Comparison of ENCODE assay signal across 32 cellular contexts in the genomic region with DNA sequence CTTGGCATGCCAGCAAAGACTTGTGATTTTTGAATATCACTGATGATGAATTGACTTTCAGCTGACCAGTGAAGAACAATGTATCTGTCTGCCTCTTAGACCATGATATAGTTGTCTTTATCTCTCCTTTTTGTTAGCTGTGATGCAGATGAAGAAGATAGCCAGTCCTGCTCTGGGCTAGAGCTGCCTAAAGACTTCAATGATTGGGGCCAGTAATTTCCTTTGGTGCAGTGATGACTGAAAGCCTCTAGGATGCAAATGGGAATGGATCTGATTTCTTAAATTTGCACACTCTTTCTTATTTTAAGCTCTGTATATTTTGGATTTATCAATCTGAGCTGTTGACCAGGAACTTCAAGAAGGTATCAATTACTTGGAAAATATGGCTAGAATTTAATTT. TPM values are rescaled to one million over a fixed set of nuclear protein-coding genes. Genes with fewer than 3 reads are reported as not detected.
"Had no signal": no experiment of that assay in that cellular context is flagged by ENCODE, and none has a peak within 500 bp of the region (broad histone marks: within the 10 kb centered on the region; RNA-seq: fewer than 3 reads in every experiment).

A gene with protein sequence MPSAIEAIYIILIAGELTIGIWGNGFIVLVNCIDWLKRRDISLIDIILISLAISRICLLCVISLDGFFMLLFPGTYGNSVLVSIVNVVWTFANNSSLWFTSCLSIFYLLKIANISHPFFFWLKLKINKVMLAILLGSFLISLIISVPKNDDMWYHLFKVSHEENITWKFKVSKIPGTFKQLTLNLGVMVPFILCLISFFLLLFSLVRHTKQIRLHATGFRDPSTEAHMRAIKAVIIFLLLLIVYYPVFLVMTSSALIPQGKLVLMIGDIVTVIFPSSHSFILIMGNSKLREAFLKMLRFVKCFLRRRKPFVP (minus strand): TSS at position 101 of the 400 bp plus-strand sequence. CDS start 93 bp downstream, at position 8.

- H3K36me3 ChIP-seq: stomach, suprapubic skin, thoracic aorta, thyroid gland, tibial artery, tibial nerve, transverse colon, upper lobe of left lung, upper lobe of right lung, uterus, vagina had no signal

- H3K9me3 Mint-ChIP-seq: stimulated activated effector memory CD8-positive, alpha-beta T cell treated with anti-CD3 and anti-CD28 coated beads, Interleukin-12 subunit alpha, Interleukin-12 subunit beta, amount 100 ng/mL, for 72 hours; stimulated activated memory B cell treated with anti-CD40 and anti-IgM and Interleukin-4, amounts not matched to agents 10 μg/mL and 1 μg/mL and 100 μg/mL, for 72 hours; stimulated activated naive B cell treated with anti-CD40 and anti-IgM and Interleukin-4, amounts not matched to agents 10 μg/mL and 1 μg/mL and 100 μg/mL, for 72 hours; stimulated activated naive CD8-positive, alpha-beta T cell treated with anti-CD3 and anti-CD28 coated beads, Interleukin-15, amount 100 ng/mL, for 72 hours; stimulated activated naive CD8-positive, alpha-beta T cell treated with anti-CD3 and anti-CD28 coated beads, Interleukin-15, Interleukin-2, amounts not matched to agents 100 ng/mL and 50 ng/mL, for 24 hours; type B pancreatic cell had no signal

- H3K4me1 ChIP-seq: stomach, suprapubic skin, testis, thyroid gland, tibial artery, tibial nerve, transverse colon, upper lobe of left lung, upper lobe of right lung, uterus, vagina had no signal

- H3K4me3 ChIP-seq: stomach, suprapubic skin, testis, thoracic aorta, thyroid gland, tibial artery, tibial nerve, transverse colon, upper lobe of left lung, upper lobe of right lung, uterus, vagina had no signal

- H3K4me3 Mint-ChIP-seq: stimulated activated effector memory CD8-positive, alpha-beta T cell treated with anti-CD3 and anti-CD28 coated beads, Interleukin-12 subunit alpha, Interleukin-12 subunit beta, amount 100 ng/mL, for 72 hours; stimulated activated memory B cell treated with anti-CD40 and anti-IgM and Interleukin-4, amounts not matched to agents 10 μg/mL and 1 μg/mL and 100 μg/mL, for 72 hours; stimulated activated naive B cell treated with anti-CD40 and anti-IgM and Interleukin-4, amounts not matched to agents 10 μg/mL and 1 μg/mL and 100 μg/mL, for 72 hours; stimulated activated naive CD8-positive, alpha-beta T cell treated with anti-CD3 and anti-CD28 coated beads, Interleukin-15, amount 100 ng/mL, for 72 hours; stimulated activated naive CD8-positive, alpha-beta T cell treated with anti-CD3 and anti-CD28 coated beads, Interleukin-15, Interleukin-2, amounts not matched to agents 100 ng/mL and 50 ng/mL, for 24 hours; type B pancreatic cell had no signal

- H3K4me1 Mint-ChIP-seq: stimulated activated effector memory CD8-positive, alpha-beta T cell treated with anti-CD3 and anti-CD28 coated beads, Interleukin-12 subunit alpha, Interleukin-12 subunit beta, amount 100 ng/mL, for 72 hours; stimulated activated memory B cell treated with anti-CD40 and anti-IgM and Interleukin-4, amounts not matched to agents 10 μg/mL and 1 μg/mL and 100 μg/mL, for 72 hours; stimulated activated naive B cell treated with anti-CD40 and anti-IgM and Interleukin-4, amounts not matched to agents 10 μg/mL and 1 μg/mL and 100 μg/mL, for 72 hours; stimulated activated naive CD8-positive, alpha-beta T cell treated with anti-CD3 and anti-CD28 coated beads, Interleukin-15, amount 100 ng/mL, for 72 hours had no signal

- H3K27me3 ChIP-seq: stomach, suprapubic skin, testis, thyroid gland, tibial artery, tibial nerve, transverse colon, upper lobe of left lung, upper lobe of right lung, uterus, vagina had no signal

- H3K27ac Mint-ChIP-seq: stimulated activated effector memory CD8-positive, alpha-beta T cell treated with anti-CD3 and anti-CD28 coated beads, Interleukin-12 subunit alpha, Interleukin-12 subunit beta, amount 100 ng/mL, for 72 hours; stimulated activated memory B cell treated with anti-CD40 and anti-IgM and Interleukin-4, amounts not matched to agents 10 μg/mL and 1 μg/mL and 100 μg/mL, for 72 hours; stimulated activated naive B cell treated with anti-CD40 and anti-IgM and Interleukin-4, amounts not matched to agents 10 μg/mL and 1 μg/mL and 100 μg/mL, for 72 hours; stimulated activated naive CD8-positive, alpha-beta T cell treated with anti-CD3 and anti-CD28 coated beads, Interleukin-15, amount 100 ng/mL, for 72 hours; stimulated activated naive CD8-positive, alpha-beta T cell treated with anti-CD3 and anti-CD28 coated beads, Interleukin-15, Interleukin-2, amounts not matched to agents 100 ng/mL and 50 ng/mL, for 24 hours; type B pancreatic cell had no signal

- DNase-seq: stimulated activated CD4-positive, alpha-beta T cell treated with anti-CD3 and anti-CD28 coated beads, Interleukin-2, amount 100 ng/mL, for 48 hours; stimulated activated CD4-positive, alpha-beta T cell treated with anti-CD3 and anti-CD28 coated beads, Interleukin-4, amount 100 ng/mL, for 1 hour; stimulated activated CD4-positive, alpha-beta T cell treated with anti-CD3 and anti-CD28 coated beads, Interleukin-4, amount 100 ng/mL, for 24 hours; stimulated activated CD4-positive, alpha-beta T cell treated with anti-CD3 and anti-CD28 coated beads, Interleukin-4, amount 100 ng/mL, for 4 hours; stimulated activated CD8-positive, alpha-beta memory T cell treated with anti-CD3 and anti-CD28 coated beads, Interleukin-4, amount 100 ng/mL, for 48 hours; stimulated activated naive B cell treated with anti-CD40 and anti-IgM and Interleukin-4, amounts not matched to agents 10 μg/mL and 1 μg/mL and 100 μg/mL, for 72 hours; stimulated activated naive CD4-positive, alpha-beta T cell; stimulated activated naive CD4-positive, alpha-beta T cell treated with Interleukin-2 at 50 U/mL for 16 hours; stimulated activated naive CD8-positive, alpha-beta T cell treated with anti-CD3 and anti-CD28 coated beads, Interleukin-15, amount 100 ng/mL, for 72 hours; stimulated activated naive CD8-positive, alpha-beta T cell treated with anti-CD3 and anti-CD28 coated beads, Interleukin-15, Interleukin-2, amounts not matched to agents 100 U/mL and 50 U/mL, for 24 hours; stomach; substantia nigra; testis; thyroid gland; tibial artery; transverse colon; trophoblast cell; upper lobe of left lung; upper lobe of right lung; uterus had no signal

- H3K36me3 Mint-ChIP-seq: stimulated activated effector memory CD8-positive, alpha-beta T cell treated with anti-CD3 and anti-CD28 coated beads, Interleukin-12 subunit alpha, Interleukin-12 subunit beta, amount 100 ng/mL, for 72 hours; stimulated activated memory B cell treated with anti-CD40 and anti-IgM and Interleukin-4, amounts not matched to agents 10 μg/mL and 1 μg/mL and 100 μg/mL, for 72 hours; stimulated activated naive B cell treated with anti-CD40 and anti-IgM and Interleukin-4, amounts not matched to agents 10 μg/mL and 1 μg/mL and 100 μg/mL, for 72 hours; type B pancreatic cell had no signal

- H3K27ac ChIP-seq: stomach, suprapubic skin, testis, thoracic aorta, thyroid gland, tibial artery, tibial nerve, transverse colon, upper lobe of left lung, upper lobe of right lung, uterus, vagina had no signal

- H3K9me3 ChIP-seq: stomach, suprapubic skin, testis, thoracic aorta, thyroid gland, tibial artery, transverse colon, upper lobe of left lung, upper lobe of right lung, uterus, vagina had no signal

RNA-seq across cellular contexts. Expression of the gene that starts here (rescaled TPM):
- total RNA-seq: subcutaneous adipose tissue, suprapubic skin, testis, thoracic aorta, thyroid gland, tibial nerve, transverse colon, upper lobe of left lung, upper lobe of right lung, ureter, vagina had no signal
- polyA plus RNA-seq: stomach, thymus, urinary bladder had no signal
